In the genomic region with DNA sequence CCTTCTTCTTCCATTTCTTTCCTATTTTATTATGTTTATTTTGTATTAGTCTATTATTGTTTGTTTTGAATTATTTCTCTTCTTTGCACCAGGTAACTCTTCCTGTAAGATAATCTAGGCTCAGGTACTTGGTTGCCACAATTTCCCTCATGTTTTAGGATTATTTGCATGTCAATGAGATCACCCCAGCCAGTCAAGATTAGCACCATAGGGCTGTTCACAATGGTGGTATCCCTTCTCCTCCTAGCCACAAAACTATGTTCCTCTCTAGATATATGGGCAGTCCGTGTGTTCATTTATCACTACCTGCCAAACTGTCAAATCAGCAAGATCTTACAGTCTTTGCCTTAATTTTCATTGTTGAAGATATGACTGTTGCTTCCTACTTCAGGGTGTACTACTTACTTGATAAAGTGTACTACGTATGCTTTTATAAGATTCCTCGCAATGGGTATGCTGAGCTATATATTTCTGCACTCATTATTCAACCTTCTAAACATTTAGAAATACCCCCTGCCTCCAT, we compare ENCODE assay signal across 12 cellular contexts.
DNase-seq lines count a peak whose midpoint lies in the region; ATAC-seq, FAIRE-seq and TF ChIP-seq lines count a peak whose summit lies in the region.
"Had no signal": no experiment of that assay in that cellular context is flagged by ENCODE, and none has a peak within 500 bp of the region (broad histone marks: within the 10 kb centered on the region; RNA-seq: fewer than 3 reads in every experiment).

No MANE protein-coding gene starts in this region.

- no peaks in the 10 kb centered on the region for H3K27me3 ChIP-seq in HepG2 (ENCODE audit: control insufficient read depth in 1 of 2, insufficient read depth in 2 of 2, low read length in 2 of 2)
- H3K27me3 ChIP-seq in right lobe of liver = no peaks in the 10 kb centered on the region
- H3K27me3 ChIP-seq in OCI-LY3 (ENCODE audit: low read depth, low read length) = no peaks in the 10 kb centered on the region
- H3K27me3 ChIP-seq in H1 (replicated peaks in 1 of 4; ENCODE audit: control insufficient read depth in 3 of 4, extremely low read depth in 1 of 4, insufficient read depth in 3 of 4, low read length in 3 of 4) = no peaks in the 10 kb centered on the region
- H3K27me3 ChIP-seq: BLaER1 treated with 17β-estradiol and CSF1 and Interleukin-3, amounts not matched to agents 10 nM and 100 nM had no signal

- no peaks in the 10 kb centered on the region for H3K4me1 Mint-ChIP-seq in T-helper 17 cell
- H3K4me1 Mint-ChIP-seq: CD4-positive, CD25-positive, alpha-beta regulatory T cell had no signal

- no peak overlapping the region for H2BK12ac ChIP-seq in H1 (ENCODE audit: low read depth, low read length)

- no peak overlapping the region for H2AK5ac ChIP-seq in H1 (ENCODE audit: low read depth, low read length)

- H2BK120ac ChIP-seq in H1 (replicated peaks; ENCODE audit: low read depth, low read length) = no peak overlapping the region

- no peaks in the 10 kb centered on the region for H3K27me3 Mint-ChIP-seq in T-helper 17 cell
- H3K27me3 Mint-ChIP-seq: CD4-positive, CD25-positive, alpha-beta regulatory T cell had no signal

- 0% methylated on average over 3 of the region's 3 CpGs for WGBS in HepG2 (ENCODE audit: low lambda C conversion rate)
- WGBS in right lobe of liver (ENCODE audit: insufficient coverage, low coverage, low lambda C conversion rate, missing lambda C conversion rate) = 44% methylated on average over 3 of the region's 3 CpGs
- 94% methylated on average over 3 of the region's 3 CpGs; no CpG with 5 or more reads in 1 of the 2 experiments for WGBS in H1 (ENCODE audit: extremely low coverage in 1 of 2, insufficient coverage in 1 of 2, insufficient read length in 1 of 2, insufficient replicate concordance in 2 of 2, low coverage in 1 of 2, low lambda C conversion rate in 2 of 2, missing lambda C conversion rate in 1 of 2), 2 experiments

- DNase-seq in HepG2 (ENCODE audit: low spot score) = no peak
- no peak for DNase-seq in right lobe of liver
- no peak for DNase-seq in H1 (ENCODE audit: low read depth in 1 of 2, low spot score in 2 of 2)
- no peak for DNase-seq in T-helper 17 cell
- DNase-seq in globus pallidus (ENCODE audit: low spot score) = no peak
- DNase-seq: 8988T; ACHN; CD4-positive, CD25-positive, alpha-beta regulatory T cell; DMS 273 treated with DMSO at 0.1 percent for 48 hours had no signal

- H3K27ac Mint-ChIP-seq in T-helper 17 cell = no peak overlapping the region
- H3K27ac Mint-ChIP-seq: CD4-positive, CD25-positive, alpha-beta regulatory T cell had no signal

- TF ChIP-seq EP300 in HepG2 (IDR thresholded peaks at IDR 0.05; ENCODE audit: low read depth in 2 of 2, low read length in 2 of 2) (no peak), HepG2 (CRISPR knock-in tag; IDR thresholded peaks at IDR 0.05; ENCODE audit: borderline replicate concordance) (no peak), H1 (IDR thresholded peaks at IDR 0.05; ENCODE audit: borderline replicate concordance in 1 of 2, low read depth in 2 of 2, low read length in 2 of 2) (no peak)

- H3K9me3 ChIP-seq in HepG2 (ENCODE audit: low read length) (no peaks in the 10 kb centered on the region), right lobe of liver (no peaks in the 10 kb centered on the region), OCI-LY3 (ENCODE audit: insufficient read depth, low read length) (no peaks in the 10 kb centered on the region), H1 (ENCODE audit: insufficient read depth in 2 of 2, low read depth in 1 of 2, low read length in 1 of 2) (no peaks in the 10 kb centered on the region), T-helper 17 cell (ENCODE audit: control insufficient read depth, low read length, poor library complexity, severe bottlenecking) (no peaks in the 10 kb centered on the region)
- H3K9me3 ChIP-seq: BLaER1 treated with 17β-estradiol and CSF1 and Interleukin-3, amounts not matched to agents 10 nM and 100 nM had no signal

- no peaks in the 10 kb centered on the region for H3K23me2 ChIP-seq in H1 (ENCODE audit: low read depth, low read length)

- no peak overlapping the region for H3K4ac ChIP-seq in H1 (replicated peaks; ENCODE audit: insufficient read length, low read depth, low read length)

- no peak for ATAC-seq in HepG2
- no peak for ATAC-seq in right lobe of liver
- ATAC-seq in GM21360 (IDR thresholded peaks at IDR 0.05; ENCODE audit: unreplicated experiment) = no peak
- no peak for ATAC-seq in T-helper 17 cell

- H4K20me1 ChIP-seq in HepG2 (ENCODE audit: insufficient read depth, low read length) = no peaks in the 10 kb centered on the region
- no peaks in the 10 kb centered on the region for H4K20me1 ChIP-seq in OCI-LY3 (ENCODE audit: insufficient read depth, low read length)
- no peaks in the 10 kb centered on the region for H4K20me1 ChIP-seq in H1 (replicated peaks in 1 of 2; ENCODE audit: control insufficient read depth in 1 of 2, insufficient read depth in 2 of 2, low read length in 2 of 2)
- H4K20me1 ChIP-seq: BLaER1 treated with 17β-estradiol and CSF1 and Interleukin-3, amounts not matched to agents 10 nM and 100 nM had no signal

- no peak overlapping the region for H4K5ac ChIP-seq in H1 (ENCODE audit: insufficient read length, low read depth, low read length)

- no peak overlapping the region for H2AFZ ChIP-seq in HepG2 (ENCODE audit: low read length)
- H2AFZ ChIP-seq in OCI-LY3 (ENCODE audit: low read depth, low read length) = 0 out of 2 replicates have a peak overlapping the region, but pooled peaks have one; percentile 5
- 0 out of 2 replicates have a peak overlapping the region, but pooled peaks have one; percentile 33 for H2AFZ ChIP-seq in H1 (ENCODE audit: low read length)

- H2BK15ac ChIP-seq in H1 (ENCODE audit: low read length) = no peak overlapping the region

- no peaks in the 10 kb centered on the region for H3K79me2 ChIP-seq in HepG2 (ENCODE audit: insufficient read depth, low read length)
- no peaks in the 10 kb centered on the region for H3K79me2 ChIP-seq in OCI-LY3 (ENCODE audit: low read length)
- no peaks in the 10 kb centered on the region for H3K79me2 ChIP-seq in H1 (ENCODE audit: control insufficient read depth in 1 of 2, insufficient read depth in 2 of 2, low read length in 2 of 2)

- no peaks in the 10 kb centered on the region for H3K4me1 ChIP-seq in HepG2 (ENCODE audit: insufficient read depth, low read length)
- no peaks in the 10 kb centered on the region for H3K4me1 ChIP-seq in right lobe of liver
- H3K4me1 ChIP-seq in OCI-LY3 (ENCODE audit: low read length) = peaks cover 11% of the 10 kb centered on the region; the same call in 1 of the 2 replicates
- H3K4me1 ChIP-seq in H1 (replicated peaks in 1 of 4; ENCODE audit: control insufficient read depth in 3 of 4, insufficient read depth in 4 of 4, low read length in 3 of 4) = peaks cover 0 to 4% (median 1%) of the 10 kb centered on the region in 4 experiments; a peak in 3 of 7 replicates
- H3K4me1 ChIP-seq: BLaER1 treated with 17β-estradiol and CSF1 and Interleukin-3, amounts not matched to agents 10 nM and 100 nM had no signal

- no peak overlapping the region for H3K4me2 ChIP-seq in HepG2 (ENCODE audit: low read depth, low read length)
- H3K4me2 ChIP-seq in OCI-LY3 (ENCODE audit: low read length) = no peak overlapping the region
- peak overlapping the region in 1 of 2 experiments; percentile 14; a peak in 1 of 4 replicates for H3K4me2 ChIP-seq in H1 (ENCODE audit: insufficient read depth in 1 of 2, low read depth in 2 of 2, low read length in 2 of 2)
- H3K4me2 ChIP-seq: BLaER1 treated with 17β-estradiol and CSF1 and Interleukin-3, amounts not matched to agents 10 nM and 100 nM had no signal

- H3K27ac ChIP-seq in HepG2 (ENCODE audit: extremely low read length, insufficient read depth, low read length) (no peak overlapping the region), right lobe of liver (no peak overlapping the region), OCI-LY3 (ENCODE audit: low read length) (no peak overlapping the region), H1 (ENCODE audit: low read depth, low read length) (no peak overlapping the region)
- H3K27ac ChIP-seq: BLaER1 treated with 17β-estradiol and CSF1 and Interleukin-3, amounts not matched to agents 10 nM and 100 nM had no signal

- H3K4me3 Mint-ChIP-seq in T-helper 17 cell = no peak overlapping the region
- H3K4me3 Mint-ChIP-seq: CD4-positive, CD25-positive, alpha-beta regulatory T cell had no signal

- FAIRE-seq in HepG2 (lab: Jason Lieb, UNC) = no peak
- no peak for FAIRE-seq in H1 (lab: Jason Lieb, UNC)

- no peaks in the 10 kb centered on the region for H3K36me3 ChIP-seq in HepG2 (replicated peaks in 1 of 2; ENCODE audit: control insufficient read depth in 1 of 2, insufficient read depth in 2 of 2, low read length in 2 of 2)
- H3K36me3 ChIP-seq in right lobe of liver = no peaks in the 10 kb centered on the region
- no peaks in the 10 kb centered on the region for H3K36me3 ChIP-seq in OCI-LY3 (replicated peaks; ENCODE audit: low read depth, low read length)
- H3K36me3 ChIP-seq in H1 (ENCODE audit: control insufficient read depth in 2 of 4, insufficient read depth in 4 of 4, low read length in 3 of 4) = no peaks in the 10 kb centered on the region
- H3K36me3 ChIP-seq: BLaER1 treated with 17β-estradiol and CSF1 and Interleukin-3, amounts not matched to agents 10 nM and 100 nM had no signal

- intact Hi-C loops in HepG2 (cut with micrococcal nuclease; ENCODE audit: unreplicated experiment) = no loop called here
- intact Hi-C loops in right lobe of liver (cut with DNase I) = no loop called here

- TF ChIP-seq CTCF in HepG2 (CRISPR knock-in tag; IDR thresholded peaks at IDR 0.05) = no peak
- no peak for TF ChIP-seq CTCF in right lobe of liver (IDR thresholded peaks at IDR 0.05)
- TF ChIP-seq CTCF in OCI-LY3 (IDR thresholded peaks at IDR 0.05; ENCODE audit: low read depth, low read length) = no peak
- no peak for TF ChIP-seq CTCF in H1 (IDR thresholded peaks at IDR 0.05; ENCODE audit: control extremely low read depth in 1 of 3, insufficient read depth in 1 of 3, low read depth in 1 of 3, low read length in 3 of 3)

- POLR2A ChIA-PET in HepG2 (lab: Yijun Ruan, JAX) (no interaction called here), H1 (lab: Charles Lee; ENCODE audit: partially characterized antibody) (no interaction called here)

- TF ChIP-seq POLR2A in HepG2 (IDR thresholded peaks at IDR 0.05; ENCODE audit: insufficient read depth in 1 of 2, low read depth in 2 of 2, low read length in 2 of 2) = no peak
- TF ChIP-seq POLR2A in right lobe of liver (IDR thresholded peaks at IDR 0.05) = no peak
- TF ChIP-seq POLR2A in H1 (IDR thresholded peaks at IDR 0.05; ENCODE audit: control extremely low read depth in 1 of 2, low read depth in 2 of 2, low read length in 2 of 2) = no peak

- TF ChIP-seq RAD21 in HepG2 (CRISPR knock-in tag; IDR thresholded peaks at IDR 0.05) (no peak), H1 (IDR thresholded peaks at IDR 0.05 in 1 of 2, conservative IDR thresholded peaks at IDR 0.05 in 1 of 2; ENCODE audit: low read depth in 2 of 2, low read length in 2 of 2) (no peak)

- H3K4me3 ChIP-seq in HepG2 (replicated peaks in 1 of 3; ENCODE audit: insufficient read depth in 1 of 3, low read depth in 2 of 3, low read length in 3 of 3) = no peak overlapping the region
- H3K4me3 ChIP-seq in right lobe of liver = no peak overlapping the region
- no peak overlapping the region for H3K4me3 ChIP-seq in OCI-LY3 (ENCODE audit: low read length)
- H3K4me3 ChIP-seq in H1 (ENCODE audit: extremely low read depth in 1 of 4, insufficient read depth in 2 of 4, low read depth in 3 of 4, low read length in 4 of 4) = no peak overlapping the region
- H3K4me3 ChIP-seq: BLaER1 treated with 17β-estradiol and CSF1 and Interleukin-3, amounts not matched to agents 10 nM and 100 nM had no signal

- in situ Hi-C loops in HepG2 (cut with HindIII; ENCODE audit: extremely low pct_ligation_motif_present, low pct_unique_long_range_greater_than_20kb) = no loop called here

- H2BK20ac ChIP-seq in H1 (ENCODE audit: low read length) = no peak overlapping the region

- no peaks in the 10 kb centered on the region for H3K36me3 Mint-ChIP-seq in T-helper 17 cell (ENCODE audit: low read depth)
- H3K36me3 Mint-ChIP-seq: CD4-positive, CD25-positive, alpha-beta regulatory T cell had no signal

- H3K79me1 ChIP-seq in H1 (ENCODE audit: low read depth, low read length) = no peaks in the 10 kb centered on the region

- no peak overlapping the region for H3K14ac ChIP-seq in H1 (ENCODE audit: insufficient read length)

- H3K56ac ChIP-seq in H1 (replicated peaks; ENCODE audit: insufficient read length, low read depth, low read length) = no peak overlapping the region

- no TSS peak for BruUV-seq in HepG2 (replicated peaks; lab: Mats Ljungman, UMichigan)

- no peak overlapping the region for H3K23ac ChIP-seq in H1 (ENCODE audit: insufficient read length)

- no peak overlapping the region for H4K8ac ChIP-seq in H1 (ENCODE audit: extremely low read depth, insufficient read depth, low read length)

- H3K9ac ChIP-seq in HepG2 (ENCODE audit: insufficient read depth, low read depth, low read length) = no peak overlapping the region
- no peak overlapping the region for H3K9ac ChIP-seq in OCI-LY3 (ENCODE audit: low read length)
- no peak overlapping the region for H3K9ac ChIP-seq in H1 (replicated peaks in 1 of 4; ENCODE audit: extremely low read depth in 1 of 4, low read depth in 3 of 4, low read length in 3 of 4)
- H3K9ac ChIP-seq: BLaER1 treated with 17β-estradiol and CSF1 and Interleukin-3, amounts not matched to agents 10 nM and 100 nM had no signal

- no peak overlapping the region for H3K18ac ChIP-seq in H1 (ENCODE audit: extremely low read depth, low read length)

- no peak overlapping the region for H4K91ac ChIP-seq in H1 (replicated peaks; ENCODE audit: insufficient read length, low read length)

- CTCF ChIA-PET in HepG2 (lab: Yijun Ruan, JAX; ENCODE audit: low intra/inter-chr PET ratio, low total read pairs) = no interaction called here
- CTCF ChIA-PET in H1 (lab: Charles Lee; ENCODE audit: partially characterized antibody) = no interaction called here

- no peak overlapping the region for H2BK5ac ChIP-seq in H1 (ENCODE audit: low read depth, low read length)
